25 cellular contexts compared by ENCODE assay signal in genomic region chr18:30271716-30272115, GRCh38.
DNase-seq lines count a peak whose midpoint lies in the region; ATAC-seq and TF ChIP-seq lines count a peak whose summit lies in the region.
"Had no signal": no experiment of that assay in that cellular context is flagged by ENCODE, and none has a peak within 500 bp of the region (broad histone marks: within the 10 kb centered on the region; RNA-seq: fewer than 3 reads in every experiment).

No MANE protein-coding gene starts in this region.

- DNase-seq in ELF-1 (ENCODE audit: low read depth, low spot score) (peak; percentile 6), NCI-H524 (lab: John Stamatoyannopoulos, UW) (peak; percentile 16 to 73), astrocyte of the hippocampus (ENCODE audit: low read depth, low spot score) (peak; percentile 1), dermis blood vessel endothelial cell (no peak), GM10248 (ENCODE audit: extremely low spot score) (no peak)
- no peak for DNase-seq in stimulated activated naive B cell treated with anti-CD40 and anti-IgM and Interleukin-4, amounts not matched to agents 10 μg/mL and 1 μg/mL and 100 μg/mL, for 72 hours
- no peak for DNase-seq in stimulated activated naive CD8-positive, alpha-beta T cell treated with anti-CD3 and anti-CD28 coated beads, Interleukin-15, Interleukin-2, amounts not matched to agents 100 U/mL and 50 U/mL, for 24 hours
- DNase-seq: activated B cell treated with CpG ODN at 0.5 μM for 24 hours; activated CD4-positive, alpha-beta T cell treated with anti-CD3 and anti-CD28 coated beads, Interleukin-2, amount 50 U/mL, for 48 hours; activated CD8-positive, alpha-beta memory T cell treated with anti-CD3 and anti-CD28 coated beads, Interleukin-2, amount 50 U/mL, for 48 hours; effector CD8-positive, alpha-beta T cell; HCEC 1CT; hypothalamus; kidney; lower lobe of right lung; NCI-H1092 treated with DMSO at 0.1 percent for 48 hours; SIG-M5; T-helper 17 cell; uterus had no signal

- no peaks in the 10 kb centered on the region for H3K4me1 Mint-ChIP-seq in stimulated activated naive B cell treated with anti-CD40 and anti-IgM and Interleukin-4, amounts not matched to agents 10 μg/mL and 1 μg/mL and 100 μg/mL, for 72 hours
- H3K4me1 Mint-ChIP-seq: activated B cell treated with CpG ODN at 0.5 μM for 24 hours, T-helper 17 cell had no signal

- no peaks in the 10 kb centered on the region for H3K36me3 Mint-ChIP-seq in stimulated activated naive B cell treated with anti-CD40 and anti-IgM and Interleukin-4, amounts not matched to agents 10 μg/mL and 1 μg/mL and 100 μg/mL, for 72 hours

- no peaks in the 10 kb centered on the region for H3K27me3 Mint-ChIP-seq in stimulated activated naive B cell treated with anti-CD40 and anti-IgM and Interleukin-4, amounts not matched to agents 10 μg/mL and 1 μg/mL and 100 μg/mL, for 72 hours
- H3K27me3 Mint-ChIP-seq: activated B cell treated with CpG ODN at 0.5 μM for 24 hours, T-helper 17 cell had no signal

- no peak overlapping the region for H3K4me3 Mint-ChIP-seq in stimulated activated naive B cell treated with anti-CD40 and anti-IgM and Interleukin-4, amounts not matched to agents 10 μg/mL and 1 μg/mL and 100 μg/mL, for 72 hours
- H3K4me3 Mint-ChIP-seq: activated B cell treated with CpG ODN at 0.5 μM for 24 hours, T-helper 17 cell had no signal

- CTCF ChIA-PET in GM10248 (lab: Yijun Ruan, JAX): no interaction called here

- H3K27ac ChIP-seq in 22Rv1: no peak overlapping the region
- H3K27ac ChIP-seq: BLaER1 treated with 17β-estradiol and CSF1 and Interleukin-3, amounts not matched to agents 10 nM and 100 nM; esophagus muscularis mucosa; gastroesophageal sphincter; lower lobe of right lung; prostate gland; suprapubic skin; uterus had no signal

- no peak for ATAC-seq in stimulated activated naive B cell treated with anti-CD40 and anti-IgM and Interleukin-4, amounts not matched to agents 10 μg/mL and 1 μg/mL and 100 μg/mL, for 72 hours (replicated peaks)
- ATAC-seq in stimulated activated naive CD8-positive, alpha-beta T cell treated with anti-CD3 and anti-CD28 coated beads, Interleukin-15, Interleukin-2, amounts not matched to agents 100 U/mL and 50 U/mL, for 24 hours: no peak
- ATAC-seq: gastroesophageal sphincter, lower lobe of right lung, T-helper 17 cell had no signal

- POLR2A ChIA-PET in GM10248 (lab: Yijun Ruan, JAX): no interaction called here

- TF ChIP-seq CTCF in 22Rv1 (IDR thresholded peaks at IDR 0.05) (peak; percentile 52), GM10248 (IDR thresholded peaks at IDR 0.05; ENCODE audit: control extremely low read depth, extremely low read depth, low read depth, missing control alignments) (no peak)

- no peak overlapping the region for H3K27ac Mint-ChIP-seq in stimulated activated naive B cell treated with anti-CD40 and anti-IgM and Interleukin-4, amounts not matched to agents 10 μg/mL and 1 μg/mL and 100 μg/mL, for 72 hours
- H3K27ac Mint-ChIP-seq: activated B cell treated with CpG ODN at 0.5 μM for 24 hours, T-helper 17 cell had no signal

- H3K9me3 Mint-ChIP-seq in stimulated activated naive B cell treated with anti-CD40 and anti-IgM and Interleukin-4, amounts not matched to agents 10 μg/mL and 1 μg/mL and 100 μg/mL, for 72 hours: no peaks in the 10 kb centered on the region
- H3K9me3 Mint-ChIP-seq: activated B cell treated with CpG ODN at 0.5 μM for 24 hours had no signal

Comparison
In these comparisons a context has a peak if more than half of its experiments do, and no peak if none do; other contexts are left out.
1. DNase-seq: peak in ELF-1 (single experiment), NCI-H524 (2 of 2) and astrocyte of the hippocampus (single experiment); none in dermis blood vessel endothelial cell (single experiment), stimulated activated naive B cell treated with anti-CD40 and anti-IgM and Interleukin-4, amounts not matched to agents 10 μg/mL and 1 μg/mL and 100 μg/mL, for 72 hours (single experiment), GM10248 (single experiment) and stimulated activated naive CD8-positive, alpha-beta T cell treated with anti-CD3 and anti-CD28 coated beads, Interleukin-15, Interleukin-2, amounts not matched to agents 100 U/mL and 50 U/mL, for 24 hours (single experiment).